ENCODE assay signal across 11 cellular contexts in the genomic region with DNA sequence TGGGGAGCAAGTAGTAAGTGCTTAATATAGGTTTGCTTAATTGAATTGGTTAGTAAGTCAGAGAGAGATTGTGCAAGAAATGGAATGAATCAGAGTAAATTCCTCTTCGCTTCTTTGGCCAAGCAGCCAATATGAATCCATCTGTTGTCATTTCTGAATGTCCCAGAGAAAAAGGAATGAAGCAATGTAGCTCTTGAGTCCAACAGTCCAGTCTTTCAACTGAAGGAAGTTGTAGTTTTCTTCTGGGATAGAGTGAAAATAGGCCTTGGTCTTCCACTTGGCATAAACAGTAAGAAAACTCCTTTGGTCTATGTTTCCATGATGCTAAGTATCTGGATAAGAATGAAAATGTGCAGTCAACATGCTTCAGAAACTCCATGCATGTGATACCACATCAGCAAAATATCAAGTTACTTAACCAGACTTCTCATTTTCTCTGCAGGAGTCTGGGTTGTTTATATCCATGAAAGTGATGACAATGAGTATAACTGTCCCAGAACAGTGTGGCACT. TPM values are rescaled to one million over a fixed set of nuclear protein-coding genes. Genes with fewer than 3 reads are reported as not detected.
A peak's percentile ranks its signal among the peaks of the same experiment; 100 is the strongest.
DNase-seq lines count a peak whose midpoint lies in the region; ATAC-seq and TF ChIP-seq lines count a peak whose summit lies in the region.
"Had no signal": no experiment of that assay in that cellular context is flagged by ENCODE, and none has a peak within 500 bp of the region (broad histone marks: within the 10 kb centered on the region; RNA-seq: fewer than 3 reads in every experiment).

No MANE protein-coding gene starts in this region.

- H3K9me3 ChIP-seq in left ventricle myocardium inferior (replicated peaks) (no peaks in the 10 kb centered on the region), spleen (no peaks in the 10 kb centered on the region)

- in situ Hi-C loops in brain microvascular endothelial cell (cut with HindIII; ENCODE audit: low pct_ligation_motif_present, low sequenced_read_pairs), result no loop called here
- in situ Hi-C loops in ACHN (cut with HindIII; ENCODE audit: low pct_ligation_motif_present, low pct_unique_long_range_greater_than_20kb, low sequenced_read_pairs), result no loop called here

- 62 to 80% (median 76%) methylated on average over 1 of the region's 1 CpG for WGBS in spleen, 5 donors

- TF ChIP-seq CTCF in brain microvascular endothelial cell (IDR thresholded peaks at IDR 0.05; ENCODE audit: low read depth, low read length, missing control alignments) (no peak), left ventricle myocardium inferior (IDR thresholded peaks at IDR 0.05; ENCODE audit: borderline replicate concordance) (no peak), spleen (IDR thresholded peaks at IDR 0.05 in 8 of 11, conservative IDR thresholded peaks at IDR 0.05 in 3 of 11) (no peak)

- H3K27me3 ChIP-seq in brain microvascular endothelial cell (replicated peaks), result no peaks in the 10 kb centered on the region
- H3K27me3 ChIP-seq in left ventricle myocardium inferior (ENCODE audit: low read depth), result peaks cover 28% of the 10 kb centered on the region
- H3K27me3 ChIP-seq in spleen (replicated peaks in 1 of 7), result peaks cover 0 to 10% (median 0%) of the 10 kb centered on the region in 7 donors

- intact Hi-C loops in left ventricle myocardium inferior (cut with micrococcal nuclease) (no loop called here), spleen (cut with DNase I; ENCODE audit: low total_unique reads) (no loop called here)

- H3K4me1 ChIP-seq in left ventricle myocardium inferior (no peaks in the 10 kb centered on the region), spleen (no peaks in the 10 kb centered on the region)

- H3K36me3 ChIP-seq in brain microvascular endothelial cell (replicated peaks), result no peaks in the 10 kb centered on the region
- no peaks in the 10 kb centered on the region for H3K36me3 ChIP-seq in left ventricle myocardium inferior
- no peaks in the 10 kb centered on the region for H3K36me3 ChIP-seq in spleen

- H3K27ac ChIP-seq in brain microvascular endothelial cell (peak overlapping the region; percentile 84), left ventricle myocardium inferior (replicated peaks) (peak overlapping the region; percentile 86), spleen (peak overlapping the region in 5 of 8 donors; percentile 8 to 73 (median 47))

- H3K4me3 ChIP-seq in brain microvascular endothelial cell (ENCODE audit: low read depth, low read length) (no peak overlapping the region), left ventricle myocardium inferior (no peak overlapping the region), spleen (no peak overlapping the region)

- no peak for ATAC-seq in stimulated activated naive CD8-positive, alpha-beta T cell treated with anti-CD3 and anti-CD28 coated beads, Interleukin-15, Interleukin-2, amounts not matched to agents 100 U/mL and 50 U/mL, for 24 hours
- no peak for ATAC-seq in GM21423 (IDR thresholded peaks at IDR 0.05; ENCODE audit: unreplicated experiment)

- DNase-seq in H4 (ENCODE audit: low spot score) (peak; percentile 51), brain microvascular endothelial cell (peak; percentile 71), left ventricle myocardium inferior (no peak), spleen (no peak), ACHN (no peak)
- no peak for DNase-seq in stimulated activated naive CD8-positive, alpha-beta T cell treated with anti-CD3 and anti-CD28 coated beads, Interleukin-15, Interleukin-2, amounts not matched to agents 100 U/mL and 50 U/mL, for 24 hours
- DNase-seq in activated effector memory CD4-positive, alpha-beta T cell treated with anti-CD3 and anti-CD28 coated beads, Interleukin-2, amount 50 U/mL, for 16 hours, result no peak
- DNase-seq: activated gamma-delta T cell treated with Interleukin-2 at 50 U/mL for 16 hours; COR-L47; NK-92 treated with Interleukin-12 subunit alpha and Interleukin-12 subunit beta, amount 100 ng/mL, for 24 hours had no signal

- TF ChIP-seq POLR2A in spleen (IDR thresholded peaks at IDR 0.05), result no peak

RNA-seq across cellular contexts. Expression of a gene that starts 1.8 kb away (rescaled TPM):
- total RNA-seq in H4 (2014; rRNA removed; shearing (Covaris generic)), result 5.7 and 7.4 TPM in 2 replicates
- total RNA-seq in left ventricle myocardium inferior (10.5 TPM), spleen (10 to 100 TPM in 2 of 7 donors, 1 to 10 TPM in 5; 3.6 to 17.9 (median 7.3) TPM)
- 1 to 10 TPM in 2 of 3 donors, under 1 TPM in 1; 1.00 to 3.9 (median 3.6) TPM for polyA plus RNA-seq in spleen

RNA-seq across cellular contexts. Expression of a gene that starts 48.5 kb away (rescaled TPM):
- total RNA-seq in H4 (2014; rRNA removed; shearing (Covaris generic)), result 0.29 and 0.45 TPM in 2 replicates
- total RNA-seq in left ventricle myocardium inferior (not detected), spleen (not detected)
- not detected for polyA plus RNA-seq in spleen

Comparison
In these comparisons a context has a peak if more than half of its experiments do, and no peak if none do; other contexts are left out.
1. DNase-seq: peak in H4 (single experiment) and brain microvascular endothelial cell (single experiment); none in left ventricle myocardium inferior (single experiment), spleen (single experiment), stimulated activated naive CD8-positive, alpha-beta T cell treated with anti-CD3 and anti-CD28 coated beads, Interleukin-15, Interleukin-2, amounts not matched to agents 100 U/mL and 50 U/mL, for 24 hours (single experiment), ACHN (single experiment) and activated effector memory CD4-positive, alpha-beta T cell treated with anti-CD3 and anti-CD28 coated beads, Interleukin-2, amount 50 U/mL, for 16 hours (single experiment).
2. Peak in every context shown above with its lines, with median percentiles within 50 percentile points of each other: H3K27ac ChIP-seq.